Comparison of ENCODE assay signal across 6 cellular contexts in the genomic region with DNA sequence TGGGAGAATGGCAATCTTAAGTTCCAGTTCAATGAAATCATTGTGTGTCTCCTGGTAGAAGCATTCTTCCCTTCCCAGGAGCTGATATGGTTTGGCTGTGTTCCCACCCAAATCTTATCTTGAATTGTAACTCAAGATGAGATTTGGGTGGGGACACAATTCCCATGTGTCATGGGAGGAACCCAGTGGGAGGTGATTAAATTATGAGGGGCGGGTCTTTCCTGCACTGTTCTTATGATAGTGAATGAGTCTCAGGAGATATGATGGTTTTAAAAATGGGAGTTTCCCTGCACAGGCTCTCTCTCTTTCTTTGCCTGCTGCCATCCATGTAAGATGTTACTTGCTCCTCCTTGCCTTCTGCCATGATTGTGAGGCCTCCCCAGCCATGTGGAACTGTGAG.
DNase-seq lines count a peak whose midpoint lies in the region; ATAC-seq and TF ChIP-seq lines count a peak whose summit lies in the region.
"Not testable (repeated sequence)": the region's sequence is repeated elsewhere in the genome, so short reads cannot be mapped to it uniquely, and the experiment has no call there.

No MANE protein-coding gene starts in this region.

- H3K9me3 ChIP-seq in mucosa of descending colon = peaks cover 10% of the 10 kb centered on the region

- not testable (repeated sequence) for H3K4me1 ChIP-seq in mucosa of descending colon (ENCODE audit: low read depth)

- not testable (repeated sequence) for TF ChIP-seq CTCF in brain microvascular endothelial cell (IDR thresholded peaks at IDR 0.05; ENCODE audit: low read depth, low read length, missing control alignments); mucosa of descending colon (IDR thresholded peaks at IDR 0.05)

- in situ Hi-C loops in brain microvascular endothelial cell (cut with HindIII; ENCODE audit: low pct_ligation_motif_present, low sequenced_read_pairs) = not testable (repeated sequence)

- not testable (repeated sequence) for H3K36me3 ChIP-seq in brain microvascular endothelial cell (replicated peaks); mucosa of descending colon (ENCODE audit: low read depth)

- DNase-seq in EH (ENCODE audit: low read depth) (peak; percentile 27), NCI-H226 (peak; percentile 58), amniotic epithelial cell (ENCODE audit: low read depth) (peak; percentile 47), brain microvascular endothelial cell (peak; percentile 82), iris pigment epithelial cell (ENCODE audit: low read depth) (peak; percentile 42)
- DNase-seq in mucosa of descending colon = not testable (repeated sequence)

- intact Hi-C loops in mucosa of descending colon (cut with DNase I, micrococcal nuclease) = not testable (repeated sequence)

- H3K27ac ChIP-seq in brain microvascular endothelial cell = peak overlapping the region; percentile 49

- not testable (repeated sequence) for H3K4me3 ChIP-seq in brain microvascular endothelial cell (ENCODE audit: low read depth, low read length); mucosa of descending colon

- H3K27me3 ChIP-seq in brain microvascular endothelial cell (replicated peaks) = not testable (repeated sequence)

- peak; percentile 25 for ATAC-seq in mucosa of descending colon
